In the genomic region with DNA sequence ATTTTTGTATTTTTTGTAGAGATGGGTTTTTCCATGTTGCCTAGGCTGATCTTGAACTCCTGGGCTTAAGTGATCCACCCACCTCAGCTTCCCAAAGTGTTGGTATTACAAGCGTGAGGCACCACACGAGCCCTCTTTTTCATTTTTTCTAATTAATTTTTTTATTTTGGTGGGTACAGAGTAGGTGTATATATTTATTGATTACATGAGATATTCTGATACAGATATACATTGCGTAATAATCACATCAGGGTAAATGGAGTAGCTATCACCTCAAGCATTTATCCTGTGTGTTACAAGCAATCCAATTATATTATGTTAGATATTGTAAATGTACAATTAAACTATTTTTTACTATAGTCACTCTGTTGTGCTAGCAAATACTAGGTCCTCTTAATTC, we compare ENCODE assay signal across 7 cellular contexts.
"Had no signal": no experiment of that assay in that cellular context is flagged by ENCODE, and none has a peak within 500 bp of the region (broad histone marks: within the 10 kb centered on the region; RNA-seq: fewer than 3 reads in every experiment).

No MANE protein-coding gene starts in this region.

- DNase-seq: Karpas-422, Kasumi-1, KBM-7, KG1 had no signal

- H3K4me2 ChIP-seq: KMS-11 had no signal

- H3K27ac ChIP-seq: HL-60, KMS-11 had no signal

- H3K9ac ChIP-seq: KMS-11 had no signal

- FAIRE-seq: HTR-8/SVneo had no signal
